In the genomic region with DNA sequence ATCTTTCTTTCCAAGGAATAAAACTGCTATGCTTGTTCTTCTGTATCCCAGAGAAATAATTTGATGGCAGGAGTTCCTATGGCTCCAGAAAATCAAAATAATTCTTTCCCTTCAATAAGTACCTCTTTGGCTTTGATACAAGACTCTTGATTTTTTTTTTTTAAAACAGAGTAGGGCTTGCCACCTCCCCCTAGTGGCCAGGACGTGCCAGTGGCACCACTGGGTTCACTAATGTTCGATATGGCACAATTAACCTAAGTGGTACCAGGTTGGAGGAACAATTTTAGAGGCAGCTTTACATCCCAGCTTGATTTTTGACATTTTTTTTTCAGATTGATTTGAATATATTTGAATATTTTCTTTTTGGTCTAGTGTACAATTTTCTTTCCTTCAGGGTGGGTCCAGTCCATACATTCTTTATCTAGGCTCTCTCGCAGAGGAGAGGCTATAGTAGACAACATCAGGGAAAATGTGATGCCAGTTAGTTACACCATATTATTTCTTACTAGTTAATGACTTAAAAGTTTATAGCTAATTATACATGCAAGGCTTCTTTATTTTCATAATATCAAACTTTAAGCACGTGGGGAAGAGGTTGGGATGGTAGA, we compare ENCODE assay signal across 8 cellular contexts.
DNase-seq lines count a peak whose midpoint lies in the region; ATAC-seq and TF ChIP-seq lines count a peak whose summit lies in the region.

No MANE protein-coding gene starts in this region.

- intact Hi-C loops in activated CD4-positive, alpha-beta memory T cell treated with anti-CD3 and anti-CD28 coated beads for 36 hours (cut with micrococcal nuclease) = loop anchor here (2.0 to 5.0 kb wide), 3 partner anchors 47 to 255 kb away; no protein-coding TSS in a partner anchor

- peak; percentile 98 for TF ChIP-seq CTCF in epithelial cell of esophagus (IDR thresholded peaks at IDR 0.05; ENCODE audit: insufficient read depth, low read depth, low read length, missing control alignments)
- peak; percentile 85 for TF ChIP-seq CTCF in osteocyte (IDR thresholded peaks at IDR 0.05)

- H3K4me3 ChIP-seq in epithelial cell of esophagus (ENCODE audit: low read length) = no peak overlapping the region

- peak; percentile 80 for ATAC-seq in GM18517 (IDR thresholded peaks at IDR 0.05; ENCODE audit: unreplicated experiment)
- peak; percentile 97 for ATAC-seq in HG02885 (IDR thresholded peaks at IDR 0.05; ENCODE audit: poor library complexity, unreplicated experiment)

- peak; percentile 60 for DNase-seq in AG20443 (ENCODE audit: low spot score)
- DNase-seq in NCI-H345 (lab: John Stamatoyannopoulos, UW) = peak; percentile 50
- DNase-seq in activated CD4-positive, alpha-beta memory T cell treated with anti-CD3 and anti-CD28 coated beads for 36 hours = peak; percentile 50
- peak; percentile 56 for DNase-seq in epithelial cell of esophagus (ENCODE audit: low read depth)
- DNase-seq in osteocyte (ENCODE audit: extremely low spot score, unreplicated experiment) = no peak
- no peak for DNase-seq in OCI-M2 (lab: John Stamatoyannopoulos, UW; ENCODE audit: unreplicated experiment)

- H3K27ac Mint-ChIP-seq in activated CD4-positive, alpha-beta memory T cell treated with anti-CD3 and anti-CD28 coated beads for 36 hours = no peak overlapping the region
- H3K27ac Mint-ChIP-seq in osteocyte (ENCODE audit: unreplicated experiment) = no peak overlapping the region

- H3K4me3 Mint-ChIP-seq in activated CD4-positive, alpha-beta memory T cell treated with anti-CD3 and anti-CD28 coated beads for 36 hours = no peak overlapping the region
- H3K4me3 Mint-ChIP-seq in osteocyte (ENCODE audit: unreplicated experiment) = no peak overlapping the region

- POLR2A ChIA-PET in activated CD4-positive, alpha-beta memory T cell treated with anti-CD3 and anti-CD28 coated beads for 36 hours (lab: Charles Lee) = no interaction called here

- H3K4me1 Mint-ChIP-seq in activated CD4-positive, alpha-beta memory T cell treated with anti-CD3 and anti-CD28 coated beads for 36 hours (ENCODE audit: low read depth) = no peaks in the 10 kb centered on the region
- H3K4me1 Mint-ChIP-seq in osteocyte (ENCODE audit: unreplicated experiment) = no peaks in the 10 kb centered on the region

- CTCF ChIA-PET in activated CD4-positive, alpha-beta memory T cell treated with anti-CD3 and anti-CD28 coated beads for 36 hours (lab: Charles Lee) = interaction anchor here (0.7 to 3.5 kb wide), 16 partner anchors 9 to 334 kb away, joined by 3 to 26 read pairs (median 4); no protein-coding TSS in a partner anchor

- H3K9me3 Mint-ChIP-seq in activated CD4-positive, alpha-beta memory T cell treated with anti-CD3 and anti-CD28 coated beads for 36 hours = peaks cover 2% of the 10 kb centered on the region
- no peaks in the 10 kb centered on the region for H3K9me3 Mint-ChIP-seq in osteocyte (ENCODE audit: unreplicated experiment)

- H3K27me3 Mint-ChIP-seq in activated CD4-positive, alpha-beta memory T cell treated with anti-CD3 and anti-CD28 coated beads for 36 hours = peaks cover 2% of the 10 kb centered on the region
- peaks cover 5% of the 10 kb centered on the region for H3K27me3 Mint-ChIP-seq in osteocyte (ENCODE audit: unreplicated experiment)

- H3K36me3 Mint-ChIP-seq in activated CD4-positive, alpha-beta memory T cell treated with anti-CD3 and anti-CD28 coated beads for 36 hours = no peaks in the 10 kb centered on the region
- no peaks in the 10 kb centered on the region for H3K36me3 Mint-ChIP-seq in osteocyte (ENCODE audit: unreplicated experiment)

Comparison
In these comparisons a context has a peak if more than half of its experiments do, and no peak if none do; other contexts are left out.
1. DNase-seq: peak in AG20443 (single experiment), NCI-H345 (single experiment), activated CD4-positive, alpha-beta memory T cell treated with anti-CD3 and anti-CD28 coated beads for 36 hours (single experiment) and epithelial cell of esophagus (single experiment); none in osteocyte (single experiment) and OCI-M2 (single experiment).